ENCODE assay signal across 1 cellular context in the genomic region with DNA sequence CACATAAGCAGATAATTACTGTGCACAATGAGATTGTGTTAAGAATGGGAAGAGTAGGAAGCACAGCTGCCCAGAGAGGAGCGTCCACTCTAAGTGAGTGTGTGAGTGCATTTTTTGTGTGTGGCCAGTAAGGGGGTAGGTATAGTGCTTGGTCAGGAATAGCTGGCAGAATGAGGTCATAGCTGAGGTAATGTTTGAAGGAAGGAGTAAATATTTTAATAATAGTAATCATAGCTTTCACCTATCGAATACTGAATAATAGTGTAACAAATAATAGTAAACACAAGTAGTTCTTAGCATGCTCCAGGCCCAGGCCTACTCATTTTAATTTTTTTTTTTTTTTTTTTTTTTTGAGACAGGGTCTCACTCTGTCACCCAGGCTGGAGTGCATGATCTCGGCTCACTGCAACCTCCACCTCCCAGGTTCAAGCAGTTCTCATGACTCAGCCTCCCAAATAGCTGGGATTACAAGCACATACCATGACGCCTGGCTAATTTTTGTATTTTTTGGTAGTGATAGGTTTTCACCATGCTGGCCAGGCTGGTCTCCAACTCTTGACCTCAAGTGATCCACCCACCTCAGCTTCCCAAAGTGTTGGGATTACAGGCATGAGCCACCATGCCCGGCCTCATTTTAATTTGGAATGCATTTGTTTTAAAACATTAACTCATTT.
A peak's percentile ranks its signal among the peaks of the same experiment; 100 is the strongest.
TF ChIP-seq lines count a peak whose summit lies in the region.

No MANE protein-coding gene starts in this region.

TF ChIP-seq in HEK293, 187 proteins besides CTCF, POLR2A, EP300 and RAD21 (continued from another document):
- peak; percentile 45; the same call in 1 of the 2 replicates for TF ChIP-seq ZBTB21 (tag by site-specific recombination; IDR thresholded peaks at IDR 0.05)
- TF ChIP-seq, protein P1, sequence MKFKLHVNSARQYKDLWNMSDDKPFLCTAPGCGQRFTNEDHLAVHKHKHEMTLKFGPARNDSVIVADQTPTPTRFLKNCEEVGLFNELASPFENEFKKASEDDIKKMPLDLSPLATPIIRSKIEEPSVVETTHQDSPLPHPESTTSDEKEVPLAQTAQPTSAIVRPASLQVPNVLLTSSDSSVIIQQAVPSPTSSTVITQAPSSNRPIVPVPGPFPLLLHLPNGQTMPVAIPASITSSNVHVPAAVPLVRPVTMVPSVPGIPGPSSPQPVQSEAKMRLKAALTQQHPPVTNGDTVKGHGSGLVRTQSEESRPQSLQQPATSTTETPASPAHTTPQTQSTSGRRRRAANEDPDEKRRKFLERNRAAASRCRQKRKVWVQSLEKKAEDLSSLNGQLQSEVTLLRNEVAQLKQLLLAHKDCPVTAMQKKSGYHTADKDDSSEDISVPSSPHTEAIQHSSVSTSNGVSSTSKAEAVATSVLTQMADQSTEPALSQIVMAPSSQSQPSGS (tag by site-specific recombination; IDR thresholded peaks at IDR 0.05; ENCODE audit: low read depth), result 0 out of 2 replicates have a peak, but pooled peaks have one; percentile 55
- peak; percentile 71; the same call in 1 of the 2 replicates for TF ChIP-seq ZNF600 (tag by site-specific recombination; IDR thresholded peaks at IDR 0.05)
